8 cellular contexts compared by ENCODE assay signal in genomic region chr1:24416666-24417391, GRCh38. TPM values are rescaled to one million over a fixed set of nuclear protein-coding genes. Genes with fewer than 3 reads are reported as not detected.
DNase-seq lines count a peak whose midpoint lies in the region; ATAC-seq, FAIRE-seq and TF ChIP-seq lines count a peak whose summit lies in the region.

No MANE protein-coding gene starts in this region.

- intact Hi-C loops in cardiac septum (cut with DNase I): loop anchor here (5.0 kb wide), 2 partner anchors 85 to 225 kb away; partner anchors contain the start of genes RCAN3 and SRRM1

- H3K27ac ChIP-seq in cardiac muscle cell (no peak overlapping the region), keratinocyte (ENCODE audit: control insufficient read depth, insufficient read depth, low read length) (peak overlapping the region; percentile 90)

- peak overlapping the region; percentile 58 for H2AFZ ChIP-seq in keratinocyte (ENCODE audit: control insufficient read depth, low read length)

- no peak for TF ChIP-seq CTCF in cardiac muscle cell (IDR thresholded peaks at IDR 0.05; ENCODE audit: low read depth, low read length)
- no peak for TF ChIP-seq CTCF in keratinocyte (optimal IDR thresholded peaks at IDR 0.05 in 1 of 3, IDR thresholded peaks at IDR 0.05 in 1 of 3, conservative IDR thresholded peaks at IDR 0.05 in 1 of 3; ENCODE audit: extremely low read depth in 1 of 3, insufficient read depth in 2 of 3, low read length in 3 of 3)

- H3K4me3 ChIP-seq in cardiac muscle cell: peak overlapping the region; percentile 50
- peak overlapping the region; percentile 64 to 91 (median 78) for H3K4me3 ChIP-seq in keratinocyte (ENCODE audit: control insufficient read depth in 2 of 3, extremely low read depth in 1 of 3, insufficient read depth in 2 of 3, low read depth in 1 of 3, low read length in 3 of 3)

- peaks cover 25% of the 10 kb centered on the region for H3K36me3 Mint-ChIP-seq in activated naive CD8-positive, alpha-beta T cell treated with anti-CD3 and anti-CD28 coated beads, Interleukin-2, amount 10 ng/mL, durations not matched to agents 7 days and 5 days
- peaks cover 31% of the 10 kb centered on the region for H3K36me3 Mint-ChIP-seq in stimulated activated naive CD8-positive, alpha-beta T cell treated with anti-CD3 and anti-CD28 coated beads, Interleukin-15, Interleukin-2, amounts not matched to agents 100 ng/mL and 50 ng/mL, for 24 hours (ENCODE audit: low read depth)

- no peaks in the 10 kb centered on the region for H3K9me3 Mint-ChIP-seq in activated naive CD8-positive, alpha-beta T cell treated with anti-CD3 and anti-CD28 coated beads, Interleukin-2, amount 10 ng/mL, durations not matched to agents 7 days and 5 days
- H3K9me3 Mint-ChIP-seq in stimulated activated naive CD8-positive, alpha-beta T cell treated with anti-CD3 and anti-CD28 coated beads, Interleukin-15, Interleukin-2, amounts not matched to agents 100 ng/mL and 50 ng/mL, for 24 hours: no peaks in the 10 kb centered on the region

- DNase-seq in cardiac muscle cell (ENCODE audit: low read depth in 1 of 2, low spot score in 1 of 2): peak in 1 of 2 donors; percentile 61
- no peak for DNase-seq in cardiac septum (ENCODE audit: low spot score)
- peak; percentile 25 for DNase-seq in NOMO-1 treated with DMSO at 0.1 percent for 48 hours (lab: John Stamatoyannopoulos, UW; ENCODE audit: unreplicated experiment)
- peak; percentile 48 for DNase-seq in activated naive CD8-positive, alpha-beta T cell treated with anti-CD3 and anti-CD28 coated beads, Interleukin-2, amount 10 ng/mL, durations not matched to agents 7 days and 5 days
- peak; percentile 95 for DNase-seq in keratinocyte (ENCODE audit: low read depth, low spot score)

- H3K36me3 ChIP-seq in cardiac muscle cell: peaks cover 3% of the 10 kb centered on the region
- peaks cover 4 to 11% of the 10 kb centered on the region in 2 experiments for H3K36me3 ChIP-seq in keratinocyte (ENCODE audit: control insufficient read depth in 2 of 2, extremely low read depth in 1 of 2, insufficient read depth in 2 of 2, low read length in 2 of 2)

- H3K9me3 ChIP-seq in cardiac muscle cell (ENCODE audit: low read depth) (no peaks in the 10 kb centered on the region), keratinocyte (ENCODE audit: control insufficient read depth, low read depth, low read length) (no peaks in the 10 kb centered on the region)

- no peaks in the 10 kb centered on the region for H4K20me1 ChIP-seq in keratinocyte (ENCODE audit: control insufficient read depth, extremely low read depth, insufficient read depth, low read length)

- dilution Hi-C loops in keratinocyte (cut with MboI; ENCODE audit: extremely low pct_ligation_motif_present, low sequenced_read_pairs): no loop called here

- H3K4me2 ChIP-seq in keratinocyte (ENCODE audit: control insufficient read depth, extremely low read depth, insufficient read depth, low read depth, low read length): peak overlapping the region; percentile 97

- POLR2A ChIA-PET in activated naive CD8-positive, alpha-beta T cell treated with anti-CD3 and anti-CD28 coated beads, Interleukin-2, amount 10 ng/mL, durations not matched to agents 7 days and 5 days (lab: Charles Lee): interaction anchor here (0.7 to 9.1 kb wide), 11 partner anchors 9 to 457 kb away, joined by 3 to 203 read pairs (median 5); partner anchors contain the start of genes PNRC2 and RCAN3

- peaks cover 2% of the 10 kb centered on the region for H3K9me1 ChIP-seq in keratinocyte (ENCODE audit: control insufficient read depth, extremely low read depth, insufficient read depth, low read length)

- H3K4me1 ChIP-seq in cardiac muscle cell (ENCODE audit: low read depth): peaks cover 4% of the 10 kb centered on the region
- peaks cover 51% of the 10 kb centered on the region for H3K4me1 ChIP-seq in keratinocyte (ENCODE audit: control insufficient read depth, extremely low read depth, insufficient read depth, low read length)

- H3K9ac ChIP-seq in keratinocyte (ENCODE audit: control insufficient read depth, extremely low read depth, insufficient read depth, low read length): peak overlapping the region; percentile 87

- ATAC-seq in activated naive CD8-positive, alpha-beta T cell treated with anti-CD3 and anti-CD28 coated beads, Interleukin-2, amount 10 ng/mL, durations not matched to agents 7 days and 5 days (ENCODE audit: low read depth): peak; percentile 43
- ATAC-seq in GM21381 (IDR thresholded peaks at IDR 0.05; ENCODE audit: unreplicated experiment) (no peak), GM21526 (IDR thresholded peaks at IDR 0.05; ENCODE audit: low FRiP score, unreplicated experiment) (no peak)

- FAIRE-seq in keratinocyte (lab: Jason Lieb, UNC): peak; percentile 86

- H3K27me3 Mint-ChIP-seq in activated naive CD8-positive, alpha-beta T cell treated with anti-CD3 and anti-CD28 coated beads, Interleukin-2, amount 10 ng/mL, durations not matched to agents 7 days and 5 days: no peaks in the 10 kb centered on the region
- no peaks in the 10 kb centered on the region for H3K27me3 Mint-ChIP-seq in stimulated activated naive CD8-positive, alpha-beta T cell treated with anti-CD3 and anti-CD28 coated beads, Interleukin-15, Interleukin-2, amounts not matched to agents 100 ng/mL and 50 ng/mL, for 24 hours

- no peaks in the 10 kb centered on the region for H3K27me3 ChIP-seq in cardiac muscle cell
- no peaks in the 10 kb centered on the region for H3K27me3 ChIP-seq in keratinocyte (ENCODE audit: control insufficient read depth, extremely low read depth, insufficient read depth, low read length)

- H3K27ac Mint-ChIP-seq in activated naive CD8-positive, alpha-beta T cell treated with anti-CD3 and anti-CD28 coated beads, Interleukin-2, amount 10 ng/mL, durations not matched to agents 7 days and 5 days: peak overlapping the region; percentile 76
- H3K27ac Mint-ChIP-seq in stimulated activated naive CD8-positive, alpha-beta T cell treated with anti-CD3 and anti-CD28 coated beads, Interleukin-15, Interleukin-2, amounts not matched to agents 100 ng/mL and 50 ng/mL, for 24 hours: peak overlapping the region; percentile 86

- peaks cover 27% of the 10 kb centered on the region for H3K79me2 ChIP-seq in keratinocyte (ENCODE audit: control insufficient read depth, insufficient read depth, low read length)

- peaks cover 36% of the 10 kb centered on the region for H3K4me1 Mint-ChIP-seq in activated naive CD8-positive, alpha-beta T cell treated with anti-CD3 and anti-CD28 coated beads, Interleukin-2, amount 10 ng/mL, durations not matched to agents 7 days and 5 days
- peaks cover 78% of the 10 kb centered on the region for H3K4me1 Mint-ChIP-seq in stimulated activated naive CD8-positive, alpha-beta T cell treated with anti-CD3 and anti-CD28 coated beads, Interleukin-15, Interleukin-2, amounts not matched to agents 100 ng/mL and 50 ng/mL, for 24 hours (ENCODE audit: low read depth)

- H3K4me3 Mint-ChIP-seq in activated naive CD8-positive, alpha-beta T cell treated with anti-CD3 and anti-CD28 coated beads, Interleukin-2, amount 10 ng/mL, durations not matched to agents 7 days and 5 days: peak overlapping the region; percentile 88
- H3K4me3 Mint-ChIP-seq in stimulated activated naive CD8-positive, alpha-beta T cell treated with anti-CD3 and anti-CD28 coated beads, Interleukin-15, Interleukin-2, amounts not matched to agents 100 ng/mL and 50 ng/mL, for 24 hours: peak overlapping the region; percentile 91

RNA-seq across cellular contexts. Expression of gene NIPAL3, which starts 1.2 kb away (rescaled TPM):
- total RNA-seq in cardiac muscle cell (29.9 and 32.2 TPM in 2 replicates), cardiac septum (21.3 TPM)
- polyA plus RNA-seq in cardiac muscle cell (19.0 and 23.7 TPM in 2 replicates), keratinocyte (30.5 to 42.1 TPM (median 37.3 TPM) in 3 replicates)
- 10 to 100 TPM; 54.1 to 55.1 TPM for total RNA-seq in activated naive CD8-positive, alpha-beta T cell treated with anti-CD3 and anti-CD28 coated beads, Interleukin-2, amount 10 ng/mL, durations not matched to agents 7 days and 5 days
- 12.9 TPM for polyA plus RNA-seq in keratinocyte (2011; ENCODE audit: low read depth)
- 39.1 and 42.7 TPM in 2 replicates for polyA plus RNA-seq in keratinocyte (2011; cell fraction: cytosol; rRNA removed)
- polyA plus RNA-seq in keratinocyte (2011; cell fraction: nucleus; rRNA removed): 54.2 and 56.5 TPM in 2 replicates
- polyA plus RNA-seq in keratinocyte (2012; ENCODE audit: low replicate concordance): 19.2 and 29.1 TPM in 2 replicates
- 56.5 to 63.8 TPM (median 61.9 TPM) in 3 replicates for polyA minus RNA-seq in keratinocyte
- 43.9 TPM for polyA minus RNA-seq in keratinocyte (2011; cell fraction: cytosol; rRNA and poly(A)+ RNA removed)
- polyA minus RNA-seq in keratinocyte (2011; cell fraction: nucleus; rRNA and poly(A)+ RNA removed): 51.6 and 76.6 TPM in 2 replicates

RNA-seq across cellular contexts. Expression of gene STPG1, which starts 3.2 kb away (rescaled TPM):
- total RNA-seq in cardiac muscle cell: 5.7 and 10.7 TPM in 2 replicates
- 9.9 and 17.7 TPM in 2 replicates for polyA plus RNA-seq in cardiac muscle cell
- total RNA-seq in cardiac septum: 5.2 TPM
- total RNA-seq in activated naive CD8-positive, alpha-beta T cell treated with anti-CD3 and anti-CD28 coated beads, Interleukin-2, amount 10 ng/mL, durations not matched to agents 7 days and 5 days: 1 to 10 TPM; 8.6 to 9.0 TPM
- 15.3 to 16.9 TPM (median 16.6 TPM) in 3 replicates for polyA plus RNA-seq in keratinocyte
- polyA plus RNA-seq in keratinocyte (2011; ENCODE audit: low read depth): 6.5 TPM
- 14.6 and 19.3 TPM in 2 replicates for polyA plus RNA-seq in keratinocyte (2011; cell fraction: cytosol; rRNA removed)
- 20.6 TPM in 2 replicates for polyA plus RNA-seq in keratinocyte (2011; cell fraction: nucleus; rRNA removed)
- polyA plus RNA-seq in keratinocyte (2012; ENCODE audit: low replicate concordance): 8.2 and 12.3 TPM in 2 replicates
- 8.8 to 12.6 TPM (median 10.7 TPM) in 3 replicates for polyA minus RNA-seq in keratinocyte
- polyA minus RNA-seq in keratinocyte (2011; cell fraction: cytosol; rRNA and poly(A)+ RNA removed): 3.6 TPM
- 9.4 and 16.4 TPM in 2 replicates for polyA minus RNA-seq in keratinocyte (2011; cell fraction: nucleus; rRNA and poly(A)+ RNA removed)
